Comparison of ENCODE assay signal across 1 cellular context in the genomic region with DNA sequence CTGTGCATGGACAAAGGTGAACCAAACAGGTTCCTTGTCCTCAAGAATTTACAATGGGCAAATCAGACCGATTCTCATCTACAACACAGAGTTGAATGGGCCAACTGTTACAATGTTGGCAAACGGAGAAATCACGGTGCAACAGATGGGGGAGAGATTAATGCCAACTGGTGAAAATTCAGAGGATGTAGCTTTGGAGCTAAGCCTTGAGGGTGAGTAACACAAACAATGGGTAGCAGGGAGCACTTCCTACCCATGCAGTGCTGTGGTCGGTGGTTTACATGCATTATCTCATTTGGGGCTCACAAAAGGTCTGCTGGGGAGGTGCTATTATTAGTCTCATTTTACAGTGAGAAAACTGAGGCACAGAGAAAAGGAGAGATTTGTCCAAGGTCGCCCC.
TF ChIP-seq lines count a peak whose summit lies in the region.

No MANE protein-coding gene starts in this region.

TF ChIP-seq in IMR-90, 13 proteins besides CTCF, POLR2A, EP300 and RAD21:
- TF ChIP-seq FOS (IDR thresholded peaks at IDR 0.05; ENCODE audit: low read depth, low read length) (no peak), SMC3 (IDR thresholded peaks at IDR 0.05; ENCODE audit: low read depth, low read length) (no peak), CHD1 (IDR thresholded peaks at IDR 0.05; ENCODE audit: low read depth, low read length) (no peak), MXI1 (IDR thresholded peaks at IDR 0.05; ENCODE audit: borderline replicate concordance, low read depth, low read length) (no peak), RCOR1 (IDR thresholded peaks at IDR 0.05; ENCODE audit: insufficient replicate concordance, low read length) (no peak), RFX5 (IDR thresholded peaks at IDR 0.05; ENCODE audit: low read depth, low read length) (no peak), BHLHE40 (IDR thresholded peaks at IDR 0.05; ENCODE audit: low read depth, low read length) (no peak), MAFK (IDR thresholded peaks at IDR 0.05; ENCODE audit: low read depth, low read length) (no peak), NFE2L2 (IDR thresholded peaks at IDR 0.05; ENCODE audit: low read depth, low read length) (no peak), MAZ (IDR thresholded peaks at IDR 0.05; ENCODE audit: borderline replicate concordance, low read depth, low read length) (no peak), CEBPB (IDR thresholded peaks at IDR 0.05; ENCODE audit: low read depth, low read length) (no peak)
- TF ChIP-seq, protein P1, sequence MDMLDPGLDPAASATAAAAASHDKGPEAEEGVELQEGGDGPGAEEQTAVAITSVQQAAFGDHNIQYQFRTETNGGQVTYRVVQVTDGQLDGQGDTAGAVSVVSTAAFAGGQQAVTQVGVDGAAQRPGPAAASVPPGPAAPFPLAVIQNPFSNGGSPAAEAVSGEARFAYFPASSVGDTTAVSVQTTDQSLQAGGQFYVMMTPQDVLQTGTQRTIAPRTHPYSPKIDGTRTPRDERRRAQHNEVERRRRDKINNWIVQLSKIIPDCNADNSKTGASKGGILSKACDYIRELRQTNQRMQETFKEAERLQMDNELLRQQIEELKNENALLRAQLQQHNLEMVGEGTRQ (IDR thresholded peaks at IDR 0.05; ENCODE audit: low read depth, low read length) = no peak
- TF ChIP-seq, protein P2, sequence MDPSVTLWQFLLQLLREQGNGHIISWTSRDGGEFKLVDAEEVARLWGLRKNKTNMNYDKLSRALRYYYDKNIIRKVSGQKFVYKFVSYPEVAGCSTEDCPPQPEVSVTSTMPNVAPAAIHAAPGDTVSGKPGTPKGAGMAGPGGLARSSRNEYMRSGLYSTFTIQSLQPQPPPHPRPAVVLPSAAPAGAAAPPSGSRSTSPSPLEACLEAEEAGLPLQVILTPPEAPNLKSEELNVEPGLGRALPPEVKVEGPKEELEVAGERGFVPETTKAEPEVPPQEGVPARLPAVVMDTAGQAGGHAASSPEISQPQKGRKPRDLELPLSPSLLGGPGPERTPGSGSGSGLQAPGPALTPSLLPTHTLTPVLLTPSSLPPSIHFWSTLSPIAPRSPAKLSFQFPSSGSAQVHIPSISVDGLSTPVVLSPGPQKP (IDR thresholded peaks at IDR 0.05; ENCODE audit: borderline replicate concordance, low read depth, low read length) = no peak
